17 cellular contexts compared by ENCODE assay signal in the genomic region with DNA sequence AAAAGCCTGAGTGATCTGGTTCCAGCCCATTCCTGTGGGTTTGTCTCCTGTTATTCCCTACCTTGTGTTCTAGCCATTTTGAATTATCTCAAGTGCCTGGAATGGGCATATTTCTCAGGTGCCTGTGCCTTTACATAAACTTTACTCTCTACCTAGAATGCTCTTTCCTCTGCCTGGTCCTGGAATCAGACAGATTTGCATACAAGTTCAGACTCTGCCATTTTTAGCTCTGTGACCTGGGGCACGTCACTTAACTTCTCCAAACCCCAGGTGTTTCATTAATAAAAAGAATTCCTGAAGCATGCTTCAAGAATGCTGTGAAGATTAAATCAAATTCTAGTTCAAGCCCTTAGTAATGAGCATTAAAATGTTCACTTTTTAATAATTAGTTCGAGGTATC. TPM values are rescaled to one million over a fixed set of nuclear protein-coding genes. Genes with fewer than 3 reads are reported as not detected.
DNase-seq lines count a peak whose midpoint lies in the region; ATAC-seq, FAIRE-seq and TF ChIP-seq lines count a peak whose summit lies in the region.
"Had no signal": no experiment of that assay in that cellular context is flagged by ENCODE, and none has a peak within 500 bp of the region (broad histone marks: within the 10 kb centered on the region; RNA-seq: fewer than 3 reads in every experiment).

No MANE protein-coding gene starts in this region.

- H3K36me3 ChIP-seq in Karpas-422 (ENCODE audit: insufficient read depth, low read length) (no peaks in the 10 kb centered on the region), GM12878 (ENCODE audit: control insufficient read depth in 2 of 2, insufficient read depth in 2 of 2, low read length in 1 of 2) (peaks cover 0 to 12% of the 10 kb centered on the region in 2 experiments; a peak in 2 of 4 replicates)

- H3K9ac ChIP-seq in Karpas-422 (ENCODE audit: low read length) (no peak overlapping the region), GM12878 (ENCODE audit: control insufficient read depth, insufficient read depth, low read length) (no peak overlapping the region)
- H3K9ac ChIP-seq: BLaER1 treated with 17β-estradiol and CSF1 and Interleukin-3, amounts not matched to agents 10 nM and 100 nM had no signal

- in situ Hi-C loops in GM12878 (cut with MboI) = no loop called here

- peak overlapping the region; percentile 23 for H3K27ac Mint-ChIP-seq in activated naive CD4-positive, alpha-beta T cell treated with anti-CD3 and anti-CD28 coated beads, Interleukin-2, amount 50 U/mL, for 24 hours
- H3K27ac Mint-ChIP-seq in effector memory CD8-positive, alpha-beta T cell = no peak overlapping the region
- H3K27ac Mint-ChIP-seq: CD4-positive, CD25-positive, alpha-beta regulatory T cell; GM23338 had no signal

- TF ChIP-seq CTCF in GM12878 (IDR thresholded peaks at IDR 0.05 in 2 of 3, conservative IDR thresholded peaks at IDR 0.05 in 1 of 3; ENCODE audit: control insufficient read depth in 2 of 3, extremely low read depth in 1 of 3, insufficient read depth in 1 of 3, low read depth in 3 of 3, low read length in 3 of 3) = no peak
- TF ChIP-seq CTCF in GM10266 (IDR thresholded peaks at IDR 0.05; ENCODE audit: control insufficient read depth, insufficient read depth, low read depth, missing control alignments) = no peak

- H3K9me3 Mint-ChIP-seq in activated naive CD4-positive, alpha-beta T cell treated with anti-CD3 and anti-CD28 coated beads, Interleukin-2, amount 50 U/mL, for 24 hours = no peaks in the 10 kb centered on the region
- no peaks in the 10 kb centered on the region for H3K9me3 Mint-ChIP-seq in effector memory CD8-positive, alpha-beta T cell
- H3K9me3 Mint-ChIP-seq: CD4-positive, CD25-positive, alpha-beta regulatory T cell; GM23338 had no signal

- SMC1A ChIA-PET in GM12878 (lab: Charles Lee; ENCODE audit: uncharacterized antibody, unreplicated experiment) = interaction anchor here (1.0 kb wide), 1 partner anchor 48 kb away, joined by 3 read pairs; no protein-coding TSS in a partner anchor

- DNase-seq in activated naive CD4-positive, alpha-beta T cell treated with anti-CD3 and anti-CD28 coated beads, Interleukin-2, amount 50 U/mL, for 16 hours = no peak
- DNase-seq in Karpas-422 (no peak), GM12878 (ENCODE audit: low read depth, low spot score) (no peak), NAMALWA (ENCODE audit: low spot score) (no peak), GM10266 (ENCODE audit: extremely low spot score) (no peak)
- no peak for DNase-seq in effector memory CD8-positive, alpha-beta T cell
- DNase-seq: 8988T; ACHN; CD4-positive, CD25-positive, alpha-beta regulatory T cell; DMS53; H7; IMR-90; KBM-7 had no signal

- H3K4me1 Mint-ChIP-seq in activated naive CD4-positive, alpha-beta T cell treated with anti-CD3 and anti-CD28 coated beads, Interleukin-2, amount 50 U/mL, for 24 hours = peaks cover 30% of the 10 kb centered on the region
- peaks cover 10 to 21% of the 10 kb centered on the region in 2 donors for H3K4me1 Mint-ChIP-seq in effector memory CD8-positive, alpha-beta T cell (ENCODE audit: low read depth in 2 of 2)

- H3K79me2 ChIP-seq in Karpas-422 (ENCODE audit: low read length) = no peaks in the 10 kb centered on the region
- H3K79me2 ChIP-seq in GM12878 (ENCODE audit: control insufficient read depth, insufficient read depth, low read length) = peaks cover 22% of the 10 kb centered on the region

- H3K4me3 Mint-ChIP-seq in activated naive CD4-positive, alpha-beta T cell treated with anti-CD3 and anti-CD28 coated beads, Interleukin-2, amount 50 U/mL, for 24 hours = no peak overlapping the region
- H3K4me3 Mint-ChIP-seq in effector memory CD8-positive, alpha-beta T cell = no peak overlapping the region
- H3K4me3 Mint-ChIP-seq: CD4-positive, CD25-positive, alpha-beta regulatory T cell; GM23338 had no signal

- H3K27me3 ChIP-seq in Karpas-422 (ENCODE audit: low read length) (no peaks in the 10 kb centered on the region), GM12878 (replicated peaks in 1 of 2; ENCODE audit: control insufficient read depth in 2 of 2, insufficient read depth in 2 of 2, low read length in 1 of 2) (no peaks in the 10 kb centered on the region)
- H3K27me3 ChIP-seq: BLaER1 treated with 17β-estradiol and CSF1 and Interleukin-3, amounts not matched to agents 10 nM and 100 nM had no signal

- ATAC-seq in GM19351 (IDR thresholded peaks at IDR 0.05; ENCODE audit: unreplicated experiment) (peak; percentile 53), GM12878 (peak; percentile 44)
- ATAC-seq in effector memory CD8-positive, alpha-beta T cell (replicated peaks) = no peak
- ATAC-seq: GM23338 had no signal

- H3K9me2 ChIP-seq in Karpas-422 (replicated peaks; ENCODE audit: insufficient read depth, low read length) = no peaks in the 10 kb centered on the region

- no peak for TF ChIP-seq EP300 in GM12878 (IDR thresholded peaks at IDR 0.05; ENCODE audit: borderline replicate concordance in 1 of 2, control insufficient read depth in 1 of 2, low read depth in 2 of 2, low read length in 2 of 2)

- peaks cover 18% of the 10 kb centered on the region for H3K4me1 ChIP-seq in Karpas-422 (ENCODE audit: low read length)
- peaks cover 4% of the 10 kb centered on the region; the same call in 1 of the 2 replicates for H3K4me1 ChIP-seq in GM12878 (ENCODE audit: control insufficient read depth, insufficient read depth, low read length)

- WGBS in GM12878 (ENCODE audit: insufficient coverage, insufficient replicate concordance, low lambda C conversion rate, missing lambda C conversion rate) = 16% methylated on average over 2 of the region's 2 CpGs

- H2AFZ ChIP-seq in Karpas-422 (ENCODE audit: low read length) = no peak overlapping the region
- no peak overlapping the region for H2AFZ ChIP-seq in GM12878 (ENCODE audit: control insufficient read depth, low read depth, low read length)
- H2AFZ ChIP-seq: GM23338 had no signal

- H3K27me3 Mint-ChIP-seq in activated naive CD4-positive, alpha-beta T cell treated with anti-CD3 and anti-CD28 coated beads, Interleukin-2, amount 50 U/mL, for 24 hours = no peaks in the 10 kb centered on the region
- no peaks in the 10 kb centered on the region for H3K27me3 Mint-ChIP-seq in effector memory CD8-positive, alpha-beta T cell
- H3K27me3 Mint-ChIP-seq: CD4-positive, CD25-positive, alpha-beta regulatory T cell had no signal

- no peak overlapping the region for H3K27ac ChIP-seq in Karpas-422 (ENCODE audit: low read length)
- H3K27ac ChIP-seq in GM12878 (ENCODE audit: control insufficient read depth, insufficient read depth) = peak overlapping the region; percentile 9; the same call in 1 of the 2 replicates
- H3K27ac ChIP-seq: BLaER1 treated with 17β-estradiol and CSF1 and Interleukin-3, amounts not matched to agents 10 nM and 100 nM had no signal

- no peak for TF ChIP-seq POLR2A in GM12878 (IDR thresholded peaks at IDR 0.05; ENCODE audit: low read depth, low read length)

- H3K4me2 ChIP-seq in Karpas-422 (ENCODE audit: low read depth, low read length, poor library complexity, severe bottlenecking) (peak overlapping the region; percentile 10), GM12878 (ENCODE audit: control insufficient read depth, insufficient read depth) (peak overlapping the region; percentile 43; the same call in 1 of the 2 replicates)
- H3K4me2 ChIP-seq: BLaER1 treated with 17β-estradiol and CSF1 and Interleukin-3, amounts not matched to agents 10 nM and 100 nM; GM23338 had no signal

- CTCF ChIA-PET in GM12878 (lab: Yijun Ruan, JAX) = no interaction called here

- FAIRE-seq in GM12878 (lab: Jason Lieb, UNC) = no peak

- H4K20me1 ChIP-seq in Karpas-422 (ENCODE audit: insufficient read depth, low read depth, low read length) (no peaks in the 10 kb centered on the region), GM12878 (ENCODE audit: control insufficient read depth, insufficient read depth) (no peaks in the 10 kb centered on the region)
- H4K20me1 ChIP-seq: BLaER1 treated with 17β-estradiol and CSF1 and Interleukin-3, amounts not matched to agents 10 nM and 100 nM had no signal

- no TSS peak for BruUV-seq in GM12878 (replicated peaks; lab: Mats Ljungman, UMichigan)

- peaks cover 16% of the 10 kb centered on the region for H3K36me3 Mint-ChIP-seq in activated naive CD4-positive, alpha-beta T cell treated with anti-CD3 and anti-CD28 coated beads, Interleukin-2, amount 50 U/mL, for 24 hours
- H3K36me3 Mint-ChIP-seq in effector memory CD8-positive, alpha-beta T cell (ENCODE audit: insufficient read depth) = peaks cover 32% of the 10 kb centered on the region

- POLR2A ChIA-PET in GM12878 (lab: Charles Lee) = no interaction called here

- RAD21 ChIA-PET in GM12878 (lab: Charles Lee; ENCODE audit: unreplicated experiment) = interaction anchor here (0.6 to 0.9 kb wide), 2 partner anchors 27 to 106 kb away, joined by 3 read pairs; no protein-coding TSS in a partner anchor

- TF ChIP-seq RAD21 in GM12878 (IDR thresholded peaks at IDR 0.05; ENCODE audit: insufficient read depth, low read depth, low read length) = no peak

- H3K4me3 ChIP-seq in Karpas-422 (ENCODE audit: low read length) (no peak overlapping the region), GM12878 (no peak overlapping the region)
- H3K4me3 ChIP-seq: BLaER1 treated with 17β-estradiol and CSF1 and Interleukin-3, amounts not matched to agents 10 nM and 100 nM; GM23338 had no signal

- no peaks in the 10 kb centered on the region for H3K9me3 ChIP-seq in Karpas-422 (ENCODE audit: low read length)
- no peaks in the 10 kb centered on the region; the same call in 2 of the 3 replicates for H3K9me3 ChIP-seq in GM12878 (replicated peaks; ENCODE audit: control insufficient read depth, insufficient read depth, low read length)
- H3K9me3 ChIP-seq: BLaER1 treated with 17β-estradiol and CSF1 and Interleukin-3, amounts not matched to agents 10 nM and 100 nM had no signal

- intact Hi-C loops in GM12878 (cut with micrococcal nuclease; ENCODE audit: unreplicated experiment) = no loop called here

RNA-seq across cellular contexts. Expression of a gene that starts 7.8 kb away (rescaled TPM):
- 5.7 and 11.4 TPM in 2 replicates for total RNA-seq in Karpas-422 (2014; rRNA removed; shearing (Covaris generic); ENCODE audit: low replicate concordance)
- 39.2 and 43.5 TPM in 2 replicates for total RNA-seq in GM12878 (2013; cell fraction: nucleolus; rRNA removed)
- total RNA-seq in GM12878 (2014; rRNA removed) (13.9 and 16.9 TPM in 2 replicates), GM12878 (2014; rRNA removed; fragmentation: Illumina TruSeq; extraction: Trizol) (18.7 and 18.9 TPM in 2 replicates), GM12878 (2021) (11.4 and 12.9 TPM in 2 replicates)
- 3.9 TPM for polyA plus RNA-seq in GM12878 (2011; ENCODE audit: low read depth)
- polyA plus RNA-seq in GM12878 (2011; rRNA removed) (29.8 and 43.7 TPM in 2 replicates), GM12878 (2014; fragmentation: Illumina TruSeq; extraction: Trizol) (16.5 and 20.1 TPM in 2 replicates), GM12878 (2014; fragmentation: Nextera tagmentation; extraction: Ambion mirVana) (1 to 10 TPM; 4.8 to 5.2 TPM), GM12878 (2014; rRNA removed) (9.0 and 10.0 TPM in 2 replicates), GM12878 (2016; fragmentation: Nextera tagmentation; extraction: Ambion mirVana) (10 to 100 TPM; 14.2 to 16.4 TPM)
- polyA plus RNA-seq in GM12878 (2011; cell fraction: cytosol; rRNA removed) = 13.0 and 16.5 TPM in 2 replicates
- 19.5 and 20.5 TPM in 2 replicates for polyA plus RNA-seq in GM12878 (2011; cell fraction: nucleus; rRNA removed)
- 5.0 and 8.0 TPM in 2 replicates for polyA plus RNA-seq in GM12878 (2012)
- polyA minus RNA-seq in GM12878 (2011; rRNA and poly(A)+ RNA removed) = 28.1 and 36.0 TPM in 2 replicates
- polyA minus RNA-seq in GM12878 (2011; cell fraction: cytosol; rRNA and poly(A)+ RNA removed) = 8.7 and 11.2 TPM in 2 replicates
- 13.1 and 16.7 TPM in 2 replicates for polyA minus RNA-seq in GM12878 (2011; cell fraction: nucleus; rRNA and poly(A)+ RNA removed)

RNA-seq across cellular contexts. Expression of a gene that starts 8.4 kb away (rescaled TPM):
- 14.7 and 21.9 TPM in 2 replicates for total RNA-seq in Karpas-422 (2014; rRNA removed; shearing (Covaris generic); ENCODE audit: low replicate concordance)
- total RNA-seq in GM12878 (2013; cell fraction: nucleolus; rRNA removed) = 116 and 122 TPM in 2 replicates
- total RNA-seq in GM12878 (2014; rRNA removed) (16.4 and 17.4 TPM in 2 replicates), GM12878 (2014; rRNA removed; fragmentation: Illumina TruSeq; extraction: Trizol) (15.4 and 17.0 TPM in 2 replicates), GM12878 (2021) (30.5 and 31.3 TPM in 2 replicates)
- polyA plus RNA-seq in GM12878 (2011; ENCODE audit: low read depth) = 3.3 TPM
- polyA plus RNA-seq in GM12878 (2011; rRNA removed) (21.1 and 32.2 TPM in 2 replicates), GM12878 (2014; fragmentation: Illumina TruSeq; extraction: Trizol) (12.9 and 13.9 TPM in 2 replicates), GM12878 (2014; fragmentation: Nextera tagmentation; extraction: Ambion mirVana) (1 to 10 TPM; 1.9 to 3.9 TPM), GM12878 (2014; rRNA removed) (9.0 and 9.8 TPM in 2 replicates), GM12878 (2016; fragmentation: Nextera tagmentation; extraction: Ambion mirVana) (10 to 100 TPM; 20.2 to 21.2 TPM)
- polyA plus RNA-seq in GM12878 (2011; cell fraction: cytosol; rRNA removed) = 9.8 and 10.6 TPM in 2 replicates
- polyA plus RNA-seq in GM12878 (2011; cell fraction: nucleus; rRNA removed) = 15.3 and 16.5 TPM in 2 replicates
- polyA plus RNA-seq in GM12878 (2012) = 5.7 and 6.2 TPM in 2 replicates
- 50.0 and 50.3 TPM in 2 replicates for polyA minus RNA-seq in GM12878 (2011; rRNA and poly(A)+ RNA removed)
- polyA minus RNA-seq in GM12878 (2011; cell fraction: cytosol; rRNA and poly(A)+ RNA removed) = 10.4 and 11.6 TPM in 2 replicates
- 49.1 and 74.1 TPM in 2 replicates for polyA minus RNA-seq in GM12878 (2011; cell fraction: nucleus; rRNA and poly(A)+ RNA removed)
